Comparison of ENCODE assay signal across 1 cellular context in the genomic region with DNA sequence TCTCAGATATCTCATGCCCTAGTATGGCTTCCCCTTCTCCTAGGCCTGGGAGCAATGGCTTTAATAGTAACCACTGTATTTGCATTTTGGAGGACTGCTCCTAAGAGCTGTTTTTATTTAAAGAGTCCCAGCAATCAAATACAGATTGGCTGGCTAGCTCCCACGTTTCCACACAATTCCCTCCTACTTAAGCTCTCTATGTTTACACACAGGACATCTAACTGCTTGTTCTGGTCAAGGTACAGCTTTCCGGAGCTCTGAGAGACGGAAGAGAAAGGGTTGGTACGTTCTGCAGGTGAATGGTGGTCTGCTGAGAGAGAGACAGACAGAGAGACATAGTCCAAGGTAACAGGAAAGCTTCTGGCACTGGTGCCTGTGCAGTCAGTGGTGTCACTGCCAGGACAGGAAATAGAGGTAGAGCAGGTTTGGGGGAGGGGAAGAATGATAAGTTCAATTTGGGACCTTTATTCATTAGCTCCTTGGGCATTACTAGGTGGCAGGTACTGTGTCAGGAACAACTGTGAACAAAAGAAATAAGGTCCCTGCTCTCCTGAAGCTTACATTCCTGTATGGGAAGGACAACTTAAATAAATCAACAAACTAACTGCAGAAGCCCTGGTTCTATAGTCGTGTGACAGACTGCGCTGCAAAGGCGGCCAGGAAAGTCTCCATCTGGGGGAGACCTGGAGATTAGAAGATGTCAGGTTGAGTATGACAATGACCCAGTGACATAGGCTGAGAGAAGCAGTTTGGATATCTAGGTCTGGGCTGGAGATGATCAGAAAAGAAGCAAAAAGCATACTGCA.
TF ChIP-seq lines count a peak whose summit lies in the region.

No MANE protein-coding gene starts in this region.

TF ChIP-seq in HepG2, 621 proteins besides CTCF, POLR2A, EP300 and RAD21 (continued from another document and continues in another):
- TF ChIP-seq, protein P1, sequence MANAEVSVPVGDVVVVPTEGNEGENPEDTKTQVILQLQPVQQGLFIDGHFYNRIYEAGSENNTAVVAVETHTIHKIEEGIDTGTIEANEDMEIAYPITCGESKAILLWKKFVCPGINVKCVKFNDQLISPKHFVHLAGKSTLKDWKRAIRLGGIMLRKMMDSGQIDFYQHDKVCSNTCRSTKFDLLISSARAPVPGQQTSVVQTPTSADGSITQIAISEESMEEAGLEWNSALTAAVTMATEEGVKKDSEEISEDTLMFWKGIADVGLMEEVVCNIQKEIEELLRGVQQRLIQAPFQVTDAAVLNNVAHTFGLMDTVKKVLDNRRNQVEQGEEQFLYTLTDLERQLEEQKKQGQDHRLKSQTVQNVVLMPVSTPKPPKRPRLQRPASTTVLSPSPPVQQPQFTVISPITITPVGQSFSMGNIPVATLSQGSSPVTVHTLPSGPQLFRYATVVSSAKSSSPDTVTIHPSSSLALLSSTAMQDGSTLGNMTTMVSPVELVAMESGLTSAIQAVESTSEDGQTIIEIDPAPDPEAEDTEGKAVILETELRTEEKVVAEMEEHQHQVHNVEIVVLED (CRISPR knock-in tag; IDR thresholded peaks at IDR 0.05; ENCODE audit: borderline replicate concordance), result peak; percentile 53; the same call in 1 of the 2 replicates
- TF ChIP-seq, protein P2, sequence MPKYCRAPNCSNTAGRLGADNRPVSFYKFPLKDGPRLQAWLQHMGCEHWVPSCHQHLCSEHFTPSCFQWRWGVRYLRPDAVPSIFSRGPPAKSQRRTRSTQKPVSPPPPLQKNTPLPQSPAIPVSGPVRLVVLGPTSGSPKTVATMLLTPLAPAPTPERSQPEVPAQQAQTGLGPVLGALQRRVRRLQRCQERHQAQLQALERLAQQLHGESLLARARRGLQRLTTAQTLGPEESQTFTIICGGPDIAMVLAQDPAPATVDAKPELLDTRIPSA (CRISPR knock-in tag; IDR thresholded peaks at IDR 0.05; ENCODE audit: borderline replicate concordance), result no peak
- TF ChIP-seq AHR (CRISPR knock-in tag; IDR thresholded peaks at IDR 0.05) (no peak; the same call in 1 of the 2 replicates), ZNF484 (CRISPR knock-in tag; IDR thresholded peaks at IDR 0.05; ENCODE audit: borderline replicate concordance, low read depth) (no peak), RCOR2 (CRISPR knock-in tag; IDR thresholded peaks at IDR 0.05) (peak; percentile 74; the same call in 1 of the 2 replicates), HNRNPL (IDR thresholded peaks at IDR 0.05; ENCODE audit: low read depth, low read length) (no peak), ZNF510 (CRISPR knock-in tag; IDR thresholded peaks at IDR 0.05; ENCODE audit: low read depth) (peak; percentile 26; the same call in 1 of the 2 replicates), RFX1 (IDR thresholded peaks at IDR 0.05) (no peak), GABPA (IDR thresholded peaks at IDR 0.05; ENCODE audit: low read depth, low read length) (no peak), GABPA (CRISPR knock-in tag; IDR thresholded peaks at IDR 0.05; ENCODE audit: low read depth) (peak; percentile 68), CHD2 (IDR thresholded peaks at IDR 0.05; ENCODE audit: low read depth, low read length) (no peak), SIN3A (IDR thresholded peaks at IDR 0.05; ENCODE audit: borderline replicate concordance, low read depth, low read length) (no peak), ZNF256 (CRISPR knock-in tag; conservative IDR thresholded peaks at IDR 0.05) (no peak), FIP1L1 (IDR thresholded peaks at IDR 0.05; ENCODE audit: borderline replicate concordance, insufficient read depth, low read depth, low read length) (no peak), ZNF761 (CRISPR knock-in tag; conservative IDR thresholded peaks at IDR 0.05) (0 out of 2 replicates have a peak, but pooled peaks have one; percentile 31), HIVEP1 (CRISPR knock-in tag; IDR thresholded peaks at IDR 0.05) (no peak), TEAD3 (CRISPR knock-in tag; optimal IDR thresholded peaks at IDR 0.05; ENCODE audit: borderline replicate concordance) (peak; percentile 69), ZKSCAN1 (IDR thresholded peaks at IDR 0.05; ENCODE audit: low read length) (no peak), SKIL (CRISPR knock-in tag; IDR thresholded peaks at IDR 0.05; ENCODE audit: borderline replicate concordance) (peak; percentile 90), POLR2AphosphoS5 (IDR thresholded peaks at IDR 0.05; ENCODE audit: low read depth, low read length) (peak; percentile 87), ZNF318 (CRISPR knock-in tag; IDR thresholded peaks at IDR 0.05) (no peak), ZBTB8A (CRISPR knock-in tag; IDR thresholded peaks at IDR 0.05; ENCODE audit: borderline replicate concordance, low read depth) (no peak), ARID2 (CRISPR knock-in tag; IDR thresholded peaks at IDR 0.05; ENCODE audit: borderline replicate concordance) (no peak), ATRX (CRISPR knock-in tag; IDR thresholded peaks at IDR 0.05; ENCODE audit: borderline replicate concordance) (no peak), SNAI1 (CRISPR knock-in tag; IDR thresholded peaks at IDR 0.05; ENCODE audit: borderline replicate concordance) (no peak), ZNF20 (CRISPR knock-in tag; IDR thresholded peaks at IDR 0.05) (no peak)
- TF ChIP-seq, protein P3, sequence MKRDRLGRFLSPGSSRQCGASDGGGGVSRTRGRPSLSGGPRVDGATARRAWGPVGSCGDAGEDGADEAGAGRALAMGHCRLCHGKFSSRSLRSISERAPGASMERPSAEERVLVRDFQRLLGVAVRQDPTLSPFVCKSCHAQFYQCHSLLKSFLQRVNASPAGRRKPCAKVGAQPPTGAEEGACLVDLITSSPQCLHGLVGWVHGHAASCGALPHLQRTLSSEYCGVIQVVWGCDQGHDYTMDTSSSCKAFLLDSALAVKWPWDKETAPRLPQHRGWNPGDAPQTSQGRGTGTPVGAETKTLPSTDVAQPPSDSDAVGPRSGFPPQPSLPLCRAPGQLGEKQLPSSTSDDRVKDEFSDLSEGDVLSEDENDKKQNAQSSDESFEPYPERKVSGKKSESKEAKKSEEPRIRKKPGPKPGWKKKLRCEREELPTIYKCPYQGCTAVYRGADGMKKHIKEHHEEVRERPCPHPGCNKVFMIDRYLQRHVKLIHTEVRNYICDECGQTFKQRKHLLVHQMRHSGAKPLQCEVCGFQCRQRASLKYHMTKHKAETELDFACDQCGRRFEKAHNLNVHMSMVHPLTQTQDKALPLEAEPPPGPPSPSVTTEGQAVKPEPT (CRISPR knock-in tag; IDR thresholded peaks at IDR 0.05; ENCODE audit: low read depth), result 0 out of 2 replicates have a peak, but pooled peaks have one; percentile 29
- TF ChIP-seq, protein P4, sequence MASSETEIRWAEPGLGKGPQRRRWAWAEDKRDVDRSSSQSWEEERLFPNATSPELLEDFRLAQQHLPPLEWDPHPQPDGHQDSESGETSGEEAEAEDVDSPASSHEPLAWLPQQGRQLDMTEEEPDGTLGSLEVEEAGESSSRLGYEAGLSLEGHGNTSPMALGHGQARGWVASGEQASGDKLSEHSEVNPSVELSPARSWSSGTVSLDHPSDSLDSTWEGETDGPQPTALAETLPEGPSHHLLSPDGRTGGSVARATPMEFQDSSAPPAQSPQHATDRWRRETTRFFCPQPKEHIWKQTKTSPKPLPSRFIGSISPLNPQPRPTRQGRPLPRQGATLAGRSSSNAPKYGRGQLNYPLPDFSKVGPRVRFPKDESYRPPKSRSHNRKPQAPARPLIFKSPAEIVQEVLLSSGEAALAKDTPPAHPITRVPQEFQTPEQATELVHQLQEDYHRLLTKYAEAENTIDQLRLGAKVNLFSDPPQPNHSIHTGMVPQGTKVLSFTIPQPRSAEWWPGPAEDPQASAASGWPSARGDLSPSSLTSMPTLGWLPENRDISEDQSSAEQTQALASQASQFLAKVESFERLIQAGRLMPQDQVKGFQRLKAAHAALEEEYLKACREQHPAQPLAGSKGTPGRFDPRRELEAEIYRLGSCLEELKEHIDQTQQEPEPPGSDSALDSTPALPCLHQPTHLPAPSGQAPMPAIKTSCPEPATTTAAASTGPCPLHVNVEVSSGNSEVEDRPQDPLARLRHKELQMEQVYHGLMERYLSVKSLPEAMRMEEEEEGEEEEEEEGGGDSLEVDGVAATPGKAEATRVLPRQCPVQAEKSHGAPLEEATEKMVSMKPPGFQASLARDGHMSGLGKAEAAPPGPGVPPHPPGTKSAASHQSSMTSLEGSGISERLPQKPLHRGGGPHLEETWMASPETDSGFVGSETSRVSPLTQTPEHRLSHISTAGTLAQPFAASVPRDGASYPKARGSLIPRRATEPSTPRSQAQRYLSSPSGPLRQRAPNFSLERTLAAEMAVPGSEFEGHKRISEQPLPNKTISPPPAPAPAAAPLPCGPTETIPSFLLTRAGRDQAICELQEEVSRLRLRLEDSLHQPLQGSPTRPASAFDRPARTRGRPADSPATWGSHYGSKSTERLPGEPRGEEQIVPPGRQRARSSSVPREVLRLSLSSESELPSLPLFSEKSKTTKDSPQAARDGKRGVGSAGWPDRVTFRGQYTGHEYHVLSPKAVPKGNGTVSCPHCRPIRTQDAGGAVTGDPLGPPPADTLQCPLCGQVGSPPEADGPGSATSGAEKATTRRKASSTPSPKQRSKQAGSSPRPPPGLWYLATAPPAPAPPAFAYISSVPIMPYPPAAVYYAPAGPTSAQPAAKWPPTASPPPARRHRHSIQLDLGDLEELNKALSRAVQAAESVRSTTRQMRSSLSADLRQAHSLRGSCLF (CRISPR knock-in tag; IDR thresholded peaks at IDR 0.05; ENCODE audit: borderline replicate concordance), result no peak
- TF ChIP-seq, protein P5, sequence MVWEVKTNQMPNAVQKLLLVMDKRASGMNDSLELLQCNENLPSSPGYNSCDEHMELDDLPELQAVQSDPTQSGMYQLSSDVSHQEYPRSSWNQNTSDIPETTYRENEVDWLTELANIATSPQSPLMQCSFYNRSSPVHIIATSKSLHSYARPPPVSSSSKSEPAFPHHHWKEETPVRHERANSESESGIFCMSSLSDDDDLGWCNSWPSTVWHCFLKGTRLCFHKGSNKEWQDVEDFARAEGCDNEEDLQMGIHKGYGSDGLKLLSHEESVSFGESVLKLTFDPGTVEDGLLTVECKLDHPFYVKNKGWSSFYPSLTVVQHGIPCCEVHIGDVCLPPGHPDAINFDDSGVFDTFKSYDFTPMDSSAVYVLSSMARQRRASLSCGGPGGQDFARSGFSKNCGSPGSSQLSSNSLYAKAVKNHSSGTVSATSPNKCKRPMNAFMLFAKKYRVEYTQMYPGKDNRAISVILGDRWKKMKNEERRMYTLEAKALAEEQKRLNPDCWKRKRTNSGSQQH (CRISPR knock-in tag; IDR thresholded peaks at IDR 0.05; ENCODE audit: low read depth), result 0 out of 2 replicates have a peak, but pooled peaks have one; percentile 72
